ENCODE assay signal across 18 cellular contexts in genomic region chr2:191421950-191422349, GRCh38.
A peak's percentile ranks its signal among the peaks of the same experiment; 100 is the strongest.
DNase-seq lines count a peak whose midpoint lies in the region; ATAC-seq, FAIRE-seq and TF ChIP-seq lines count a peak whose summit lies in the region.
"Had no signal": no experiment of that assay in that cellular context is flagged by ENCODE, and none has a peak within 500 bp of the region (broad histone marks: within the 10 kb centered on the region; RNA-seq: fewer than 3 reads in every experiment).

No MANE protein-coding gene starts in this region.

- no peaks in the 10 kb centered on the region for H3K9me2 ChIP-seq in GM23248 (ENCODE audit: insufficient read depth)

- no peaks in the 10 kb centered on the region for H3K4me1 ChIP-seq in GM23248 (ENCODE audit: insufficient read depth)

- H3K4me1 Mint-ChIP-seq in HFFc6 (ENCODE audit: low read depth) (peaks cover under 1% of the 10 kb centered on the region), natural killer cell (peaks cover 8 to 10% of the 10 kb centered on the region in 2 donors)
- peaks cover 4% of the 10 kb centered on the region for H3K4me1 Mint-ChIP-seq in activated naive CD8-positive, alpha-beta T cell treated with anti-CD3 and anti-CD28 coated beads, Interleukin-2, amount 10 ng/mL, durations not matched to agents 7 days and 5 days
- H3K4me1 Mint-ChIP-seq: B cell had no signal

- peaks cover 24% of the 10 kb centered on the region for H3F3A ChIP-seq in GM23248 (ENCODE audit: insufficient read depth)

- TF ChIP-seq CTCF in AG10803 (conservative IDR thresholded peaks at IDR 0.05; ENCODE audit: low read length) (no peak), HFFc6 (IDR thresholded peaks at IDR 0.05) (no peak), natural killer cell (IDR thresholded peaks at IDR 0.05) (no peak)

- H3K9ac ChIP-seq in GM23248: no peak overlapping the region

- in situ Hi-C loops in GM23248 (cut with MboI): no loop called here

- TF ChIP-seq POLR2A in GM12892 (IDR thresholded peaks at IDR 0.05; ENCODE audit: low read depth, low read length): no peak

- H4K20me1 ChIP-seq in GM23248 (ENCODE audit: insufficient read depth): no peaks in the 10 kb centered on the region

- no peak overlapping the region for H3K4me3 Mint-ChIP-seq in HFFc6
- H3K4me3 Mint-ChIP-seq in activated naive CD8-positive, alpha-beta T cell treated with anti-CD3 and anti-CD28 coated beads, Interleukin-2, amount 10 ng/mL, durations not matched to agents 7 days and 5 days: no peak overlapping the region
- no peak overlapping the region for H3K4me3 Mint-ChIP-seq in natural killer cell
- H3K4me3 Mint-ChIP-seq: B cell; CD4-positive, alpha-beta T cell had no signal

- ATAC-seq in activated naive CD8-positive, alpha-beta T cell treated with anti-CD3 and anti-CD28 coated beads, Interleukin-2, amount 10 ng/mL, durations not matched to agents 7 days and 5 days (ENCODE audit: low read depth): peak; percentile 54
- peak; percentile 89 to 99 (median 95) for ATAC-seq in natural killer cell

- H3K36me3 Mint-ChIP-seq in HFFc6 (ENCODE audit: low read depth) (peaks cover 64% of the 10 kb centered on the region), natural killer cell (no peaks in the 10 kb centered on the region)
- H3K36me3 Mint-ChIP-seq in activated naive CD8-positive, alpha-beta T cell treated with anti-CD3 and anti-CD28 coated beads, Interleukin-2, amount 10 ng/mL, durations not matched to agents 7 days and 5 days: no peaks in the 10 kb centered on the region

- H3K9me3 Mint-ChIP-seq in HFFc6 (no peaks in the 10 kb centered on the region), natural killer cell (no peaks in the 10 kb centered on the region)
- H3K9me3 Mint-ChIP-seq in activated naive CD8-positive, alpha-beta T cell treated with anti-CD3 and anti-CD28 coated beads, Interleukin-2, amount 10 ng/mL, durations not matched to agents 7 days and 5 days: no peaks in the 10 kb centered on the region
- H3K9me3 Mint-ChIP-seq: CD4-positive, alpha-beta T cell had no signal

- peak; percentile 31 for DNase-seq in AG10803 (ENCODE audit: low read depth)
- no peak for DNase-seq in HFFc6
- DNase-seq in activated naive CD8-positive, alpha-beta T cell treated with anti-CD3 and anti-CD28 coated beads, Interleukin-2, amount 10 ng/mL, durations not matched to agents 7 days and 5 days: no peak
- DNase-seq in natural killer cell: peak; percentile 18
- DNase-seq in HTR-8/SVneo (ENCODE audit: insufficient read length, low spot score): no peak
- no peak for DNase-seq in GM23248
- DNase-seq in NCI-H526 treated with DMSO at 0.1 percent for 48 hours (lab: John Stamatoyannopoulos, UW): no peak
- DNase-seq in GM12892 (ENCODE audit: insufficient read length): no peak
- DNase-seq: ACHN; CD4-positive, alpha-beta T cell; DMS79 treated with DMSO at 0.1 percent for 48 hours; GDM1; NCI-H1048; NCI-H2227 treated with DMSO at 0.1 percent for 48 hours; NCI-H524 treated with DMSO at 0.1 percent for 48 hours; RPMI8226 had no signal

- H3K4me3 ChIP-seq in AG10803 (ENCODE audit: low read length) (no peak overlapping the region), GM23248 (no peak overlapping the region)

- H3K9me3 ChIP-seq in GM23248 (ENCODE audit: low read depth): no peaks in the 10 kb centered on the region

- peaks cover 5% of the 10 kb centered on the region for H3K27me3 Mint-ChIP-seq in HFFc6 (ENCODE audit: insufficient read depth)
- H3K27me3 Mint-ChIP-seq in activated naive CD8-positive, alpha-beta T cell treated with anti-CD3 and anti-CD28 coated beads, Interleukin-2, amount 10 ng/mL, durations not matched to agents 7 days and 5 days: no peaks in the 10 kb centered on the region
- no peaks in the 10 kb centered on the region for H3K27me3 Mint-ChIP-seq in natural killer cell (ENCODE audit: low read depth in 2 of 2)
- H3K27me3 Mint-ChIP-seq: B cell; CD4-positive, alpha-beta T cell had no signal

- no peaks in the 10 kb centered on the region for H3K27me3 ChIP-seq in GM23248 (replicated peaks; ENCODE audit: insufficient read depth)

- H3K36me3 ChIP-seq in GM23248 (ENCODE audit: low read depth): peaks cover 73% of the 10 kb centered on the region

- POLR2A ChIA-PET in activated naive CD8-positive, alpha-beta T cell treated with anti-CD3 and anti-CD28 coated beads, Interleukin-2, amount 10 ng/mL, durations not matched to agents 7 days and 5 days (lab: Charles Lee): interaction anchor here (0.6 kb wide), 1 partner anchor 50 kb away, joined by 3 read pairs; no protein-coding TSS in a partner anchor

- intact Hi-C loops in natural killer cell (cut with micrococcal nuclease): no loop called here

- H2AFZ ChIP-seq in GM23248: no peak overlapping the region

- H3K27ac ChIP-seq in GM23248: no peak overlapping the region

- no peak overlapping the region for H3K4me2 ChIP-seq in GM23248 (ENCODE audit: unreplicated experiment)

- H3K79me2 ChIP-seq in GM23248 (ENCODE audit: insufficient read depth): no peaks in the 10 kb centered on the region

- 98% methylated on average over 2 of the region's 2 CpGs for WGBS in GM23248 (ENCODE audit: low coverage in 1 of 2, low lambda C conversion rate in 2 of 2, missing lambda C conversion rate in 2 of 2), 2 experiments

- peak overlapping the region; percentile 29; the same call in 1 of the 2 replicates for H3K27ac Mint-ChIP-seq in HFFc6
- no peak overlapping the region for H3K27ac Mint-ChIP-seq in activated naive CD8-positive, alpha-beta T cell treated with anti-CD3 and anti-CD28 coated beads, Interleukin-2, amount 10 ng/mL, durations not matched to agents 7 days and 5 days
- peak overlapping the region in 1 of 2 donors; percentile 44 for H3K27ac Mint-ChIP-seq in natural killer cell
- H3K27ac Mint-ChIP-seq: B cell; CD4-positive, alpha-beta T cell had no signal

- no peak for FAIRE-seq in HTR-8/SVneo (lab: Jason Lieb, UNC)
- FAIRE-seq in GM12892 (lab: Jason Lieb, UNC): no peak
- FAIRE-seq: D721Med had no signal

Comparison
In these comparisons a context has a peak if more than half of its experiments do, and no peak if none do; other contexts are left out.
1. DNase-seq: peak in AG10803 (single experiment) and natural killer cell (single experiment); none in HFFc6 (single experiment), activated naive CD8-positive, alpha-beta T cell treated with anti-CD3 and anti-CD28 coated beads, Interleukin-2, amount 10 ng/mL, durations not matched to agents 7 days and 5 days (single experiment), HTR-8/SVneo (single experiment), GM23248 (single experiment), NCI-H526 treated with DMSO at 0.1 percent for 48 hours (single experiment) and GM12892 (single experiment).